8 cellular contexts compared by ENCODE assay signal in the genomic region with DNA sequence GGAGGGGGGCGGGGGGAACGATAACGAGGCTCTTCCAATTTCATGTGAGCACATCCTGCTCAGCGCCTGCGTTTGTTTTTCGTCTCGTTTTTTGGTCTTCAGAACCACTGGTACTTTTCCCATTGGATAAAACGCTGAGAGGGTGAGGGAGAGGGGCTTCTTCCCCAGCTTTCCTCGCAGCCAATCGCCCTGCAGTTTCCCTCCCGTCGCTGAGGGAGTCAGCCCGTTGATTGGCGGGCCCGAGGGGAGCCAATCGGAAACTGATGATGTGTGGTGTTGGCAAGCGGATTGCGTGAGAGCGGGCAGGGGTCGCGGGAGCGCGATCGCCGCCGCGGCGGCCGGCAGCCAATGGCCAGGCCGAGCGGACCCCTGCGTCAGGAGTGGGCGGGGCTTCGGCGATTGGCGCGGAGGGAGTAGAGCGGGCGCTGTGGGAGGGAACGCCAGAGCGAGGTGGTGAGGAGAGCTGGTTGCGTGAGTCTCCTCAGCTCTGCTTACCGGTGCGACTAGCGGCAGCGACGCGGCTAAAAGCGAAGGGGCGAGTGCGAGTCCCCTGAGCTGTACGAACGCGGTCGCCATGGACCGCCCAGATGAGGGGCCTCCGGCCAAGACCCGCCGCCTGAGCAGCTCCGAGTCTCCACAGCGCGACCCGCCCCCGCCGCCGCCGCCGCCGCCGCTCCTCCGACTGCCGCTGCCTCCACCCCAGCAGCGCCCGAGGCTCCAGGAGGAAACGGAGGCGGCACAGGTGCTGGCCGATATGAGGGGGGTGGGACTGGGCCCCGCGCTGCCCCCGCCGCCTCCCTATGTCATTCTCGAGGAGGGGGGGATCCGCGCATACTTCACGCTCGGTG. TPM values are rescaled to one million over a fixed set of nuclear protein-coding genes. Genes with fewer than 3 reads are reported as not detected.
DNase-seq lines count a peak whose midpoint lies in the region; ATAC-seq and TF ChIP-seq lines count a peak whose summit lies in the region.

A gene (plus strand): TSS at position 443 of the 848 bp plus-strand sequence. CDS start 132 bp downstream, at position 575.

- no peak for TF ChIP-seq CTCF in GM13977 (IDR thresholded peaks at IDR 0.05; ENCODE audit: extremely low read depth, insufficient read depth, missing control alignments)
- no peak for TF ChIP-seq CTCF in left ventricle myocardium inferior (IDR thresholded peaks at IDR 0.05; ENCODE audit: borderline replicate concordance)
- TF ChIP-seq CTCF in progenitor cell of endocrine pancreas (IDR thresholded peaks at IDR 0.05; ENCODE audit: unreplicated experiment) = no peak

- no peaks in the 10 kb centered on the region for H3K9me3 Mint-ChIP-seq in T-helper 1 cell treated with Interleukin-12 subunit alpha and Interleukin-12 subunit beta and Interleukin-4 antibody, amounts not matched to agents 30 μg/mL and 1 μg/mL, for 36 hours
- H3K9me3 Mint-ChIP-seq in progenitor cell of endocrine pancreas (ENCODE audit: low read depth) = peaks cover 10% of the 10 kb centered on the region

- intact Hi-C loops in left ventricle myocardium inferior (cut with micrococcal nuclease) = no loop called here

- no peaks in the 10 kb centered on the region for H3K27me3 ChIP-seq in left ventricle myocardium inferior (ENCODE audit: low read depth)

- peaks cover 16% of the 10 kb centered on the region for H3K36me3 Mint-ChIP-seq in T-helper 1 cell treated with Interleukin-12 subunit alpha and Interleukin-12 subunit beta and Interleukin-4 antibody, amounts not matched to agents 30 μg/mL and 1 μg/mL, for 36 hours (ENCODE audit: low read depth)
- H3K36me3 Mint-ChIP-seq in progenitor cell of endocrine pancreas (ENCODE audit: insufficient read depth) = peaks cover 12% of the 10 kb centered on the region

- peaks cover 44% of the 10 kb centered on the region for H3K4me1 ChIP-seq in left ventricle myocardium inferior

- H3K27ac Mint-ChIP-seq in T-helper 1 cell treated with Interleukin-12 subunit alpha and Interleukin-12 subunit beta and Interleukin-4 antibody, amounts not matched to agents 30 μg/mL and 1 μg/mL, for 36 hours = peak within 1 kb of the TSS; percentile 98
- peak within 1 kb of the TSS; percentile 96 for H3K27ac Mint-ChIP-seq in progenitor cell of endocrine pancreas

- H3K4me3 ChIP-seq in left ventricle myocardium inferior = peak within 1 kb of the TSS; percentile 85

- H3K36me3 ChIP-seq in left ventricle myocardium inferior = peaks cover 16% of the 10 kb centered on the region

- no peaks in the 10 kb centered on the region for H3K9me3 ChIP-seq in left ventricle myocardium inferior (replicated peaks)

- in situ Hi-C loops in GM13977 (cut with MboI; ENCODE audit: low pct_unique_long_range_greater_than_20kb, low sequenced_read_pairs, unreplicated experiment) = no loop called here

- peak within 1 kb of the TSS; percentile 88 for H3K27ac ChIP-seq in left ventricle myocardium inferior (replicated peaks)

- H3K4me1 Mint-ChIP-seq in T-helper 1 cell treated with Interleukin-12 subunit alpha and Interleukin-12 subunit beta and Interleukin-4 antibody, amounts not matched to agents 30 μg/mL and 1 μg/mL, for 36 hours (ENCODE audit: low read depth) = peaks cover 26% of the 10 kb centered on the region
- peaks cover 19% of the 10 kb centered on the region for H3K4me1 Mint-ChIP-seq in progenitor cell of endocrine pancreas (ENCODE audit: low read depth)

- peak; percentile 90 for ATAC-seq in HG02884 (IDR thresholded peaks at IDR 0.05; ENCODE audit: unreplicated experiment)

- no peaks in the 10 kb centered on the region for H3K27me3 Mint-ChIP-seq in T-helper 1 cell treated with Interleukin-12 subunit alpha and Interleukin-12 subunit beta and Interleukin-4 antibody, amounts not matched to agents 30 μg/mL and 1 μg/mL, for 36 hours (ENCODE audit: low read depth)
- H3K27me3 Mint-ChIP-seq in progenitor cell of endocrine pancreas = no peaks in the 10 kb centered on the region

- peak; percentile 95 for DNase-seq in GM13977 (ENCODE audit: low spot score)
- peak; percentile 94 for DNase-seq in NCI-H1694 (lab: John Stamatoyannopoulos, UW)
- peak; percentile 81 for DNase-seq in amniotic stem cell (lab: John Stamatoyannopoulos, UW)
- peak; percentile 93 for DNase-seq in left ventricle myocardium inferior
- DNase-seq in progenitor cell of endocrine pancreas (ENCODE audit: low spot score, unreplicated experiment) = peak; percentile 82
- DNase-seq in ureter (ENCODE audit: low spot score) = peak; percentile 95

- H3K4me3 Mint-ChIP-seq in T-helper 1 cell treated with Interleukin-12 subunit alpha and Interleukin-12 subunit beta and Interleukin-4 antibody, amounts not matched to agents 30 μg/mL and 1 μg/mL, for 36 hours = peak within 1 kb of the TSS; percentile 93
- peak within 1 kb of the TSS; percentile 89 for H3K4me3 Mint-ChIP-seq in progenitor cell of endocrine pancreas (ENCODE audit: low read depth)

RNA-seq across cellular contexts. Expression of the gene that starts here (rescaled TPM):
- total RNA-seq in left ventricle myocardium inferior (37.0 TPM), progenitor cell of endocrine pancreas (53.6 and 54.9 TPM in 2 replicates), ureter (74.8 TPM)

Comparison
In these comparisons a context has a peak if more than half of its experiments do, and no peak if none do; other contexts are left out.
1. Peak in every context shown above with its lines: DNase-seq, ATAC-seq, H3K4me3 ChIP-seq and H3K27ac ChIP-seq.